In the genomic region with DNA sequence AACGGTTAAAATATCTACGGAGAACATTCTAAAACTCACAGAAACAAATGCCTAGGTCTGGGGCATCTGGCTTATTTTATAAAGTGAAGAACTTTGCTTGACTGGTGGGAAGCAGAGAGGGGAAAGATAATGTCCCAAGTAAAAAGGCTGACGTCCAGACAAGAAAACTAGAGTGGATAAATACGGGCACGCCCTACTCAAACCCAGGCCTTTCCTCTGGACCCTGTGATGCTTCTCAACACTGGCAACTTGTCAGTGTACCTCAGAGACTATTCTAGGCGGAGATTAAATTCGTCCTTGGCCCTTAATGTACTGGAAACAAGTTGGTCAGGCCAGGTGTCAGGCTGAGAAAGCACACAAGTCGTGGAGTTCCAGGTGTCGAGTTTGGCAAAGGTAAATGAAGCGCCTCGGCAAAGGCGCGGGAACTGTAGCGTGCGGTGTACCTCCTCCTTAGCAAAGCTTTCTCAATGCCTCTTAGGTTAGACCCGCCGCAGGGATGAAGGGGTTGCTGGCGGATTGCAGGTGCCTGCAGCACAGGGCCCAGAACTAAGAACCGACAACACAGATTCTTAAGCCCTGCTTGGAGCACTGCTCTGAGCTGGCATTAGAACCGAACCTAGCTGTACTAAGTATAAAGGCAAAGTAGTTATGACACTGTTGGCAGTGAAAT, we compare ENCODE assay signal across 8 cellular contexts. TPM values are rescaled to one million over a fixed set of nuclear protein-coding genes. Genes with fewer than 3 reads are reported as not detected.
DNase-seq lines count a peak whose midpoint lies in the region; ATAC-seq and TF ChIP-seq lines count a peak whose summit lies in the region.

No MANE protein-coding gene starts in this region.

- no peaks in the 10 kb centered on the region for H3K9me2 ChIP-seq in Loucy (replicated peaks; ENCODE audit: low read depth, low read length)

- in situ Hi-C loops in mammary epithelial cell (cut with MboI; ENCODE audit: low sequenced_read_pairs in 2 of 2), result no loop called here

- 8% methylated on average over 20 of the region's 20 CpGs for WGBS in mammary epithelial cell (ENCODE audit: low coverage, missing lambda C conversion rate)
- WGBS in lung, 2 donors, result 60 to 65% methylated on average over 20 of the region's 20 CpGs
- WGBS in tibial nerve, 2 donors, result 65 to 72% methylated on average over 20 of the region's 20 CpGs

- H3K27ac ChIP-seq in mammary epithelial cell (ENCODE audit: insufficient read depth, low read depth, low read length) (peak overlapping the region; percentile 96), lung (ENCODE audit: low read depth in 1 of 2, low read length in 1 of 2) (peak overlapping the region; percentile 85 to 93), tibial nerve (peak overlapping the region; percentile 95 to 100 (median 98))

- no peaks in the 10 kb centered on the region for H3K9me3 ChIP-seq in Loucy (ENCODE audit: insufficient read depth, low read depth, low read length)
- H3K9me3 ChIP-seq in mammary epithelial cell (replicated peaks; ENCODE audit: insufficient read depth, low read length), result no peaks in the 10 kb centered on the region
- no peaks in the 10 kb centered on the region for H3K9me3 ChIP-seq in lung (ENCODE audit: control insufficient read depth in 2 of 2, insufficient read depth in 1 of 2, low read length in 1 of 2)
- no peaks in the 10 kb centered on the region for H3K9me3 ChIP-seq in tibial nerve

- dilution Hi-C loops in mammary epithelial cell (cut with HindIII; ENCODE audit: low sequenced_read_pairs), result loop anchor here (10.0 kb wide), 1 partner anchor 61 kb away; the partner anchor contains the start of gene UNC13D

- peaks cover 9% of the 10 kb centered on the region for H4K20me1 ChIP-seq in Loucy (ENCODE audit: insufficient read depth, low read length, poor library complexity, severe bottlenecking)
- no peaks in the 10 kb centered on the region for H4K20me1 ChIP-seq in mammary epithelial cell (ENCODE audit: insufficient read depth, low read length)

- no TSS peak for BruUV-seq in mammary epithelial cell (replicated peaks; lab: Mats Ljungman, UMichigan)

- H3K4me2 ChIP-seq in Loucy (ENCODE audit: low read depth, low read length, poor library complexity, severe bottlenecking) (peak overlapping the region; percentile 93), mammary epithelial cell (ENCODE audit: insufficient read depth, low read depth, low read length) (peak overlapping the region; percentile 89)

- H3K9ac ChIP-seq in Loucy (ENCODE audit: low read depth, low read length, poor library complexity, severe bottlenecking) (peak overlapping the region; percentile 100), mammary epithelial cell (ENCODE audit: insufficient read depth, low read length) (peak overlapping the region; percentile 74)

- no peak for TF ChIP-seq EP300 in tibial nerve (IDR thresholded peaks at IDR 0.05)

- TF ChIP-seq CTCF in Loucy (conservative IDR thresholded peaks at IDR 0.05; ENCODE audit: low read length) (no peak), mammary epithelial cell (conservative IDR thresholded peaks at IDR 0.05 in 1 of 2, IDR thresholded peaks at IDR 0.05 in 1 of 2; ENCODE audit: extremely low read depth in 1 of 2, insufficient read depth in 1 of 2, low read depth in 1 of 2, low read length in 2 of 2) (no peak), lung (IDR thresholded peaks at IDR 0.05; ENCODE audit: control extremely low read depth, extremely low read depth) (no peak), tibial nerve (IDR thresholded peaks at IDR 0.05) (no peak)

- H3K36me3 ChIP-seq in Loucy (ENCODE audit: insufficient read depth, low read length), result 0 out of 2 replicates have a peak, but pooled peaks cover under 1% of the 10 kb centered on the region
- H3K36me3 ChIP-seq in mammary epithelial cell (ENCODE audit: insufficient read depth, low read length), result no peaks in the 10 kb centered on the region
- H3K36me3 ChIP-seq in lung (ENCODE audit: control insufficient read depth in 2 of 2, insufficient read depth in 2 of 2, low read length in 2 of 2), result peaks cover 0 to 1% of the 10 kb centered on the region in 2 donors
- H3K36me3 ChIP-seq in tibial nerve, result peaks cover 0 to 3% (median under 1%) of the 10 kb centered on the region in 3 donors

- peak; percentile 65 for DNase-seq in NCI-H2227 (lab: John Stamatoyannopoulos, UW; ENCODE audit: unreplicated experiment)
- DNase-seq in NCI-H2227 treated with DMSO at 0.1 percent for 48 hours (lab: John Stamatoyannopoulos, UW), result no peak
- DNase-seq in mammary epithelial cell, result no peak
- no peak for DNase-seq in lung (ENCODE audit: low spot score)
- no peak for DNase-seq in tibial nerve (ENCODE audit: low spot score in 2 of 2)
- DNase-seq in NCI-H2171 (lab: John Stamatoyannopoulos, UW), result no peak
- DNase-seq in stimulated activated CD4-positive, alpha-beta T cell treated with anti-CD3 and anti-CD28 coated beads, Interleukin-2, amount 100 ng/mL, for 48 hours, result no peak

- H3K4me3 ChIP-seq in Loucy (ENCODE audit: low read length, poor library complexity, severe bottlenecking), result peak overlapping the region; percentile 92
- H3K4me3 ChIP-seq in mammary epithelial cell (replicated peaks in 1 of 3; ENCODE audit: insufficient read depth in 1 of 3, low read depth in 2 of 3, low read length in 3 of 3), result peak overlapping the region; percentile 29 to 81 (median 45)
- H3K4me3 ChIP-seq in lung, result no peak overlapping the region
- peak overlapping the region; percentile 7 to 85 (median 58) for H3K4me3 ChIP-seq in tibial nerve

- H2AFZ ChIP-seq in Loucy (ENCODE audit: low read length), result 0 out of 2 replicates have a peak overlapping the region, but pooled peaks have one; percentile 2
- peak overlapping the region; percentile 82 for H2AFZ ChIP-seq in mammary epithelial cell (ENCODE audit: low read depth, low read length)

- no peak for ATAC-seq in lung (ENCODE audit: insufficient read depth, low FRiP score)

- no peak for TF ChIP-seq POLR2A in tibial nerve (IDR thresholded peaks at IDR 0.05)

- H3K79me2 ChIP-seq in Loucy (ENCODE audit: insufficient read depth, low read length) (peaks cover 50% of the 10 kb centered on the region), mammary epithelial cell (ENCODE audit: insufficient read depth, low read length) (peaks cover 40% of the 10 kb centered on the region)

- peaks cover 2% of the 10 kb centered on the region; the same call in 1 of the 2 replicates for H3F3A ChIP-seq in Loucy (ENCODE audit: low read depth)

- CTCF ChIA-PET in mammary epithelial cell (lab: Charles Lee; ENCODE audit: low non-redundant PET), result interaction anchor here (0.7 to 1.0 kb wide), 3 partner anchors 10 to 21 kb away, joined by 3 to 4 read pairs (median 4); partner anchors contain the start of gene GALK1

- peaks cover 6% of the 10 kb centered on the region for H3K27me3 ChIP-seq in Loucy (ENCODE audit: insufficient read depth, low read length, poor library complexity, severe bottlenecking)
- H3K27me3 ChIP-seq in mammary epithelial cell (ENCODE audit: insufficient read depth, low read length), result no peaks in the 10 kb centered on the region
- H3K27me3 ChIP-seq in lung (ENCODE audit: control insufficient read depth, insufficient read depth), result no peaks in the 10 kb centered on the region
- H3K27me3 ChIP-seq in tibial nerve, result no peaks in the 10 kb centered on the region

- intact Hi-C loops in mammary epithelial cell (cut with micrococcal nuclease), result loop anchor here (2.0 kb wide), 1 partner anchor 25 kb away; no protein-coding TSS in a partner anchor

- H3K4me1 ChIP-seq in Loucy (ENCODE audit: insufficient read depth, low read length, poor library complexity, severe bottlenecking), result peaks cover 52% of the 10 kb centered on the region
- H3K4me1 ChIP-seq in mammary epithelial cell (ENCODE audit: insufficient read depth, low read length), result peaks cover 33% of the 10 kb centered on the region
- peaks cover 5 to 8% of the 10 kb centered on the region in 2 donors for H3K4me1 ChIP-seq in lung (ENCODE audit: control insufficient read depth in 2 of 2, insufficient read depth in 2 of 2, low read length in 2 of 2)
- peaks cover 0 to 54% (median 29%) of the 10 kb centered on the region in 4 donors for H3K4me1 ChIP-seq in tibial nerve

RNA-seq across cellular contexts. Expression of gene UNK, which starts 0.7 kb away (rescaled TPM):
- total RNA-seq in mammary epithelial cell, result 10 to 100 TPM; 15.2 to 15.8 TPM
- 10.3 TPM for polyA plus RNA-seq in mammary epithelial cell
- 4.2 TPM for polyA minus RNA-seq in mammary epithelial cell
- 10 to 100 TPM; 32.8 to 72.4 TPM for total RNA-seq in lung
- 10 to 100 TPM; 15.5 to 18.7 TPM for polyA plus RNA-seq in lung
- 10 to 100 TPM; 30.2 to 53.4 (median 36.2) TPM for total RNA-seq in tibial nerve

RNA-seq across cellular contexts. Expression of gene GALK1, which starts 18.9 kb away (rescaled TPM):
- total RNA-seq in mammary epithelial cell (1 to 10 TPM; 1.5 to 3.0 TPM), lung (10 to 100 TPM; 23.0 to 52.9 TPM), tibial nerve (10 to 100 TPM; 54.5 to 57.5 (median 55.6) TPM)
- polyA plus RNA-seq in mammary epithelial cell (3.8 TPM), lung (10 to 100 TPM; 35.2 to 70.5 TPM)
- not detected for polyA minus RNA-seq in mammary epithelial cell

Comparison
In these comparisons a context has a peak if more than half of its experiments do, and no peak if none do; other contexts are left out.
1. RNA of gene GALK1, which starts 18.9 kb away (total RNA-seq): 54.5 to 57.5 TPM in tibial nerve and 23.0 to 52.9 TPM in lung; 1.5 to 3.0 TPM in mammary epithelial cell; every median in the first group is over 4 times any median in the second.
2. Peak in every context shown above with its lines, with median percentiles within 50 percentile points of each other: H3K27ac ChIP-seq.